In the genomic region with DNA sequence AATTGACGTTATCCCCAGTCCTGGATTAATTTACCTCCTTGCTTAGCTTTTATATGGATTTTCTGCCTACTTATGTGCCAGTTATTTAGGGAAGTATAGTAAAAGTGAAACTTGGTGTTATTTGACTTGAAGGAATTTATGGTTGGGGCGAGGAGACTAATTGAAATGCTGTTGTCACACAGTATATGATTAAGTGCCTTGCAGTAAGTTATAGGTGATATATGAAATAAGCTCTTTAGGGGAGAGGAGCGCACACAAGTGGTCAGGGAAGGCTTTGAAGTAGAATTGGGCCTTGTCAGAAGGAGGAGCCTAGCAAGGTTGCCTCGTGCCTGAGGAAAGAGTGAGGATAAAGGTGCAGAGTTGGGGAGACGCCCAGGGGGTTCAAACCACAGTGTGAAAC, we compare ENCODE assay signal across 19 cellular contexts. TPM values are rescaled to one million over a fixed set of nuclear protein-coding genes. Genes with fewer than 3 reads are reported as not detected.
DNase-seq lines count a peak whose midpoint lies in the region; ATAC-seq, FAIRE-seq and TF ChIP-seq lines count a peak whose summit lies in the region.
"Had no signal": no experiment of that assay in that cellular context is flagged by ENCODE, and none has a peak within 500 bp of the region (broad histone marks: within the 10 kb centered on the region; RNA-seq: fewer than 3 reads in every experiment).

No MANE protein-coding gene starts in this region.

- H3K4me1 ChIP-seq in Loucy (ENCODE audit: insufficient read depth, low read length, poor library complexity, severe bottlenecking) (peaks cover 74% of the 10 kb centered on the region), small intestine (ENCODE audit: control insufficient read depth in 2 of 2, insufficient read depth in 1 of 2, low read depth in 1 of 2, low read length in 1 of 2) (peaks cover 21 to 31% of the 10 kb centered on the region in 2 donors)
- H3K4me1 ChIP-seq: colonic mucosa had no signal

- peak overlapping the region; percentile 31 for H3K27ac Mint-ChIP-seq in activated naive CD8-positive, alpha-beta T cell treated with anti-CD3 and anti-CD28 coated beads for 36 hours
- H3K27ac Mint-ChIP-seq in WTC11 = no peak overlapping the region
- H3K27ac Mint-ChIP-seq: GM23338 had no signal

- H3K9me3 Mint-ChIP-seq in activated naive CD8-positive, alpha-beta T cell treated with anti-CD3 and anti-CD28 coated beads for 36 hours = no peaks in the 10 kb centered on the region
- no peaks in the 10 kb centered on the region for H3K9me3 Mint-ChIP-seq in WTC11
- H3K9me3 Mint-ChIP-seq: GM23338 had no signal

- no peaks in the 10 kb centered on the region for H3K27me3 Mint-ChIP-seq in activated naive CD8-positive, alpha-beta T cell treated with anti-CD3 and anti-CD28 coated beads for 36 hours
- H3K27me3 Mint-ChIP-seq in WTC11 (ENCODE audit: low read depth) = no peaks in the 10 kb centered on the region

- no peak overlapping the region for H3K27ac ChIP-seq in small intestine (ENCODE audit: low read depth in 1 of 2, low read length in 1 of 2)
- H3K27ac ChIP-seq: ascending aorta, colonic mucosa had no signal

- TF ChIP-seq CTCF in GM13977 (IDR thresholded peaks at IDR 0.05; ENCODE audit: extremely low read depth, insufficient read depth, missing control alignments) (peak; percentile 15), Loucy (conservative IDR thresholded peaks at IDR 0.05; ENCODE audit: low read length) (no peak; the same call in 1 of the 2 replicates), WTC11 (IDR thresholded peaks at IDR 0.05) (no peak)

- FAIRE-seq in small intestine (lab: Jason Lieb, UNC) = no peak
- FAIRE-seq: HTR-8/SVneo, keratinocyte had no signal

- 22 to 59% (median 38%) methylated on average over 5 of the region's 5 CpGs for WGBS in small intestine, 3 donors

- H3K36me3 Mint-ChIP-seq in activated naive CD8-positive, alpha-beta T cell treated with anti-CD3 and anti-CD28 coated beads for 36 hours = peaks cover 42% of the 10 kb centered on the region
- H3K36me3 Mint-ChIP-seq in WTC11 = no peaks in the 10 kb centered on the region

- H3F3A ChIP-seq in Loucy (ENCODE audit: low read depth) = no peaks in the 10 kb centered on the region

- H3K4me3 ChIP-seq in Loucy (ENCODE audit: low read length, poor library complexity, severe bottlenecking) (no peak overlapping the region), small intestine (ENCODE audit: low read depth in 1 of 2, low read length in 2 of 2) (no peak overlapping the region)
- H3K4me3 ChIP-seq: ascending aorta, colonic mucosa, GM23338, ovary, smooth muscle cell had no signal

- H3K9me2 ChIP-seq in Loucy (replicated peaks; ENCODE audit: low read depth, low read length) = no peaks in the 10 kb centered on the region

- no peak overlapping the region for H3K9ac ChIP-seq in Loucy (ENCODE audit: low read depth, low read length, poor library complexity, severe bottlenecking)

- no peak overlapping the region for H2AFZ ChIP-seq in Loucy (ENCODE audit: low read length)
- H2AFZ ChIP-seq: GM23338 had no signal

- peaks cover 63% of the 10 kb centered on the region for H3K4me1 Mint-ChIP-seq in activated naive CD8-positive, alpha-beta T cell treated with anti-CD3 and anti-CD28 coated beads for 36 hours
- H3K4me1 Mint-ChIP-seq in WTC11 = peaks cover 6% of the 10 kb centered on the region; the same call in 1 of the 2 replicates
- H3K4me1 Mint-ChIP-seq: GM23338 had no signal

- peaks cover 5% of the 10 kb centered on the region; the same call in 1 of the 2 replicates for H3K36me3 ChIP-seq in Loucy (ENCODE audit: insufficient read depth, low read length)
- no peaks in the 10 kb centered on the region for H3K36me3 ChIP-seq in small intestine (ENCODE audit: control insufficient read depth in 2 of 2, insufficient read depth in 2 of 2, low read length in 2 of 2)
- H3K36me3 ChIP-seq: ascending aorta, colonic mucosa, ovary had no signal

- no peaks in the 10 kb centered on the region for H4K20me1 ChIP-seq in Loucy (ENCODE audit: insufficient read depth, low read length, poor library complexity, severe bottlenecking)

- no peak for ATAC-seq in HG02970 (IDR thresholded peaks at IDR 0.05; ENCODE audit: low FRiP score, unreplicated experiment)
- ATAC-seq in WTC11 = no peak
- ATAC-seq: GM23338 had no signal

- DNase-seq in GM13977 (ENCODE audit: low spot score) (no peak), small intestine (peak; percentile 63), WTC11 (ENCODE audit: low spot score) (no peak)
- DNase-seq in activated naive CD8-positive, alpha-beta T cell treated with anti-CD3 and anti-CD28 coated beads for 36 hours = no peak
- DNase-seq in activated CD4-positive, alpha-beta T cell treated with anti-CD3 and anti-CD28 coated beads for 4 hours = no peak
- DNase-seq: activated CD4-positive, alpha-beta T cell treated with anti-CD3 and anti-CD28 coated beads for 1 hour; activated CD8-positive, alpha-beta memory T cell treated with anti-CD3 and anti-CD28 coated beads, Interleukin-2, amount 50 U/mL, for 4 hours; colonic mucosa; glutamatergic neuron; NCI-H2081 treated with DMSO at 0.1 percent for 48 hours; ovary; stimulated activated naive CD4-positive, alpha-beta T cell had no signal

- POLR2A ChIA-PET in WTC11 (lab: Charles Lee) = no interaction called here

- H3K79me2 ChIP-seq in Loucy (ENCODE audit: insufficient read depth, low read length) = peaks cover 58% of the 10 kb centered on the region

- peak overlapping the region; percentile 33 for H3K4me2 ChIP-seq in Loucy (ENCODE audit: low read depth, low read length, poor library complexity, severe bottlenecking)
- H3K4me2 ChIP-seq: GM23338 had no signal

- in situ Hi-C loops in GM13977 (cut with MboI; ENCODE audit: low pct_unique_long_range_greater_than_20kb, low sequenced_read_pairs, unreplicated experiment) = no loop called here

- H3K9me3 ChIP-seq in Loucy (ENCODE audit: insufficient read depth, low read depth, low read length) (no peaks in the 10 kb centered on the region), small intestine (ENCODE audit: control insufficient read depth, low read depth) (no peaks in the 10 kb centered on the region)
- H3K9me3 ChIP-seq: ascending aorta, colonic mucosa, ovary had no signal

- H3K27me3 ChIP-seq in Loucy (ENCODE audit: insufficient read depth, low read length, poor library complexity, severe bottlenecking) (no peaks in the 10 kb centered on the region), small intestine (ENCODE audit: control insufficient read depth in 2 of 2, insufficient read depth in 2 of 2, low read length in 2 of 2) (no peaks in the 10 kb centered on the region)
- H3K27me3 ChIP-seq: ascending aorta, colonic mucosa, ovary had no signal

- CTCF ChIA-PET in WTC11 (lab: Charles Lee) = interaction anchor here (0.5 kb wide), 1 partner anchor 180 kb away, joined by 3 read pairs; no protein-coding TSS in a partner anchor

- H3K4me3 Mint-ChIP-seq in activated naive CD8-positive, alpha-beta T cell treated with anti-CD3 and anti-CD28 coated beads for 36 hours = no peak overlapping the region
- no peak overlapping the region for H3K4me3 Mint-ChIP-seq in WTC11
- H3K4me3 Mint-ChIP-seq: GM23338 had no signal

TF ChIP-seq in WTC11, 78 proteins besides CTCF, POLR2A, EP300 and RAD21 (continues in another document):
- TF ChIP-seq E2F4 (CRISPR knock-in tag; IDR thresholded peaks at IDR 0.05; ENCODE audit: borderline replicate concordance, low read depth) = no peak
- TF ChIP-seq, protein P1, sequence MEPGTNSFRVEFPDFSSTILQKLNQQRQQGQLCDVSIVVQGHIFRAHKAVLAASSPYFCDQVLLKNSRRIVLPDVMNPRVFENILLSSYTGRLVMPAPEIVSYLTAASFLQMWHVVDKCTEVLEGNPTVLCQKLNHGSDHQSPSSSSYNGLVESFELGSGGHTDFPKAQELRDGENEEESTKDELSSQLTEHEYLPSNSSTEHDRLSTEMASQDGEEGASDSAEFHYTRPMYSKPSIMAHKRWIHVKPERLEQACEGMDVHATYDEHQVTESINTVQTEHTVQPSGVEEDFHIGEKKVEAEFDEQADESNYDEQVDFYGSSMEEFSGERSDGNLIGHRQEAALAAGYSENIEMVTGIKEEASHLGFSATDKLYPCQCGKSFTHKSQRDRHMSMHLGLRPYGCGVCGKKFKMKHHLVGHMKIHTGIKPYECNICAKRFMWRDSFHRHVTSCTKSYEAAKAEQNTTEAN (CRISPR knock-in tag; IDR thresholded peaks at IDR 0.05) = no peak
- no peak for TF ChIP-seq E2F1 (CRISPR knock-in tag; IDR thresholded peaks at IDR 0.05)
- TF ChIP-seq ZNF138 (CRISPR knock-in tag; conservative IDR thresholded peaks at IDR 0.05) = no peak
- TF ChIP-seq NFATC4 (CRISPR knock-in tag; IDR thresholded peaks at IDR 0.05) = no peak
- no peak for TF ChIP-seq FOXJ3 (CRISPR knock-in tag; IDR thresholded peaks at IDR 0.05; ENCODE audit: borderline replicate concordance)
- TF ChIP-seq NR1H2 (CRISPR knock-in tag; IDR thresholded peaks at IDR 0.05) = no peak
- TF ChIP-seq, protein P2, sequence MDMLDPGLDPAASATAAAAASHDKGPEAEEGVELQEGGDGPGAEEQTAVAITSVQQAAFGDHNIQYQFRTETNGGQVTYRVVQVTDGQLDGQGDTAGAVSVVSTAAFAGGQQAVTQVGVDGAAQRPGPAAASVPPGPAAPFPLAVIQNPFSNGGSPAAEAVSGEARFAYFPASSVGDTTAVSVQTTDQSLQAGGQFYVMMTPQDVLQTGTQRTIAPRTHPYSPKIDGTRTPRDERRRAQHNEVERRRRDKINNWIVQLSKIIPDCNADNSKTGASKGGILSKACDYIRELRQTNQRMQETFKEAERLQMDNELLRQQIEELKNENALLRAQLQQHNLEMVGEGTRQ (CRISPR knock-in tag; IDR thresholded peaks at IDR 0.05) = no peak
- TF ChIP-seq ZNF232 (CRISPR knock-in tag; IDR thresholded peaks at IDR 0.05) = no peak
- no peak for TF ChIP-seq NR2C2 (CRISPR knock-in tag; IDR thresholded peaks at IDR 0.05)

RNA-seq across cellular contexts. Expression of gene NCOA7, which starts 20.5 kb away (rescaled TPM):
- 10 to 100 TPM; 73.7 to 76.4 TPM for total RNA-seq in activated naive CD8-positive, alpha-beta T cell treated with anti-CD3 and anti-CD28 coated beads for 36 hours
- 10 to 100 TPM; 10.7 to 42.3 (median 11.3) TPM for polyA plus RNA-seq in small intestine
- 9.0 to 14.4 TPM (median 9.9 TPM) in 3 replicates for total RNA-seq in WTC11 (2021)
